ENCODE assay signal across 8 cellular contexts in the genomic region with DNA sequence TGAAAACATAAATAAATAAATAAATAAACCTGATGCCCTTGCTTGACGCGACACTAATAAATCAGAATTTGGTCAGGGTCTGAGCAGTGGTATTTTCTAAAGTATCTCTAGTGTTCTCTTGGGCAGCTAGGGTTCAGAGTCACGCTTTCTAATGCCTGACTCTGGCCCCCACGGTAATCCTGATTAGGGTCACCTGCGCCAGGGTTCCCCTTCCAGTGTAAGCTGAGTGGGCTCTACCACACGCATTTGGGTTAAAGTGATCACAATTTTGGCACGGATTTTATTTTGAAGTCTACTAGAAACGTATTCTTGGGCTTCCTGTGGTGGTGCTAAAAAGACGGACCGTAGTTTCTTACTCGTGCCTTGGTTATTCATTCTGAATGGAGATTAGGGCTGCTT. TPM values are rescaled to one million over a fixed set of nuclear protein-coding genes. Genes with fewer than 3 reads are reported as not detected.
DNase-seq lines count a peak whose midpoint lies in the region; ATAC-seq and TF ChIP-seq lines count a peak whose summit lies in the region.

No MANE protein-coding gene starts in this region.

- H3K9me3 Mint-ChIP-seq in CD8-positive, alpha-beta T cell = no peaks in the 10 kb centered on the region
- H3K9me3 Mint-ChIP-seq in activated naive CD8-positive, alpha-beta T cell treated with anti-CD3 and anti-CD28 coated beads for 36 hours = no peaks in the 10 kb centered on the region

- whole genome bisulfite sequencing in tibial nerve, 2 donors = 2 to 4% methylated on average over 11 of the region's 11 CpGs

- peak overlapping the region; percentile 84 for H3K4me3 ChIP-seq in CD8-positive, alpha-beta T cell (ENCODE audit: low read depth, low read length)
- peak overlapping the region; percentile 61 to 90 (median 75) for H3K4me3 ChIP-seq in tibial nerve

- peak overlapping the region; percentile 99 for H3K4me3 Mint-ChIP-seq in CD8-positive, alpha-beta T cell
- peak overlapping the region; percentile 99 for H3K4me3 Mint-ChIP-seq in activated naive CD8-positive, alpha-beta T cell treated with anti-CD3 and anti-CD28 coated beads for 36 hours

- peak overlapping the region; percentile 86 for H3K27ac ChIP-seq in CD8-positive, alpha-beta T cell (ENCODE audit: low read depth, low read length)
- H3K27ac ChIP-seq in tibial nerve = peak overlapping the region; percentile 63 to 89 (median 87)

- CTCF ChIA-PET in CD8-positive, alpha-beta T cell (lab: Charles Lee) = interaction anchor here (1.8 to 5.5 kb wide), 2 partner anchors 12 to 22 kb away, joined by 6 to 42 read pairs; no protein-coding TSS in a partner anchor

- peaks cover 31% of the 10 kb centered on the region for H3K4me1 Mint-ChIP-seq in CD8-positive, alpha-beta T cell (ENCODE audit: low read depth)
- peaks cover 23% of the 10 kb centered on the region for H3K4me1 Mint-ChIP-seq in activated naive CD8-positive, alpha-beta T cell treated with anti-CD3 and anti-CD28 coated beads for 36 hours

- peak; percentile 2 for ATAC-seq in CD8-positive, alpha-beta T cell
- ATAC-seq in HG03039 (IDR thresholded peaks at IDR 0.05; ENCODE audit: unreplicated experiment) (peak; percentile 4), left lobe of liver (peak; percentile 10)

- H3K27ac Mint-ChIP-seq in CD8-positive, alpha-beta T cell = peak overlapping the region; percentile 99
- peak overlapping the region; percentile 97 for H3K27ac Mint-ChIP-seq in activated naive CD8-positive, alpha-beta T cell treated with anti-CD3 and anti-CD28 coated beads for 36 hours

- peaks cover 25% of the 10 kb centered on the region for H3K4me1 ChIP-seq in CD8-positive, alpha-beta T cell (ENCODE audit: insufficient read depth, low read length)
- H3K4me1 ChIP-seq in tibial nerve = peaks cover 0 to 25% (median 12%) of the 10 kb centered on the region in 4 donors

- POLR2A ChIA-PET in CD8-positive, alpha-beta T cell (lab: Charles Lee) = interaction anchor here (0.6 to 1.7 kb wide), 6 partner anchors 12 to 802 kb away, joined by 3 to 8 read pairs (median 4); a partner anchor contains a TSS

- peaks cover 8% of the 10 kb centered on the region for H3K36me3 ChIP-seq in CD8-positive, alpha-beta T cell (ENCODE audit: insufficient read depth, low read length)
- H3K36me3 ChIP-seq in tibial nerve = peaks cover 0 to 36% (median 6%) of the 10 kb centered on the region in 3 donors

- no peak for TF ChIP-seq POLR2A in tibial nerve (IDR thresholded peaks at IDR 0.05)

- H3K9me3 ChIP-seq in CD8-positive, alpha-beta T cell (ENCODE audit: low read length) = no peaks in the 10 kb centered on the region
- H3K9me3 ChIP-seq in tibial nerve = no peaks in the 10 kb centered on the region

- no peak for TF ChIP-seq EP300 in tibial nerve (IDR thresholded peaks at IDR 0.05)

- intact Hi-C loops in CD8-positive, alpha-beta T cell (cut with DNase I, micrococcal nuclease) = loop anchor here (1.0 to 5.0 kb wide), 6 partner anchors 110 to 802 kb away; a partner anchor contains a TSS

- no peaks in the 10 kb centered on the region for H3K27me3 Mint-ChIP-seq in CD8-positive, alpha-beta T cell (ENCODE audit: low read depth)
- H3K27me3 Mint-ChIP-seq in activated naive CD8-positive, alpha-beta T cell treated with anti-CD3 and anti-CD28 coated beads for 36 hours = no peaks in the 10 kb centered on the region

- TF ChIP-seq CTCF in CD8-positive, alpha-beta T cell (IDR thresholded peaks at IDR 0.05) = no peak
- no peak for TF ChIP-seq CTCF in tibial nerve (IDR thresholded peaks at IDR 0.05)

- no peak for DNase-seq in CD8-positive, alpha-beta T cell
- peak; percentile 1 for DNase-seq in activated naive CD8-positive, alpha-beta T cell treated with anti-CD3 and anti-CD28 coated beads for 36 hours
- no peak for DNase-seq in left lobe of liver (ENCODE audit: low spot score)
- DNase-seq in tibial nerve (ENCODE audit: low spot score in 2 of 2) = no peak
- no peak for DNase-seq in DMS153 treated with DMSO at 0.1 percent for 48 hours (lab: John Stamatoyannopoulos, UW; ENCODE audit: unreplicated experiment)
- DNase-seq in kidney glomerular epithelial cell (lab: John Stamatoyannopoulos, UW) = no peak
- no peak for DNase-seq in stimulated activated CD8-positive, alpha-beta memory T cell treated with anti-CD3 and anti-CD28 coated beads, Interleukin-4, amount 100 ng/mL, for 48 hours

- no peaks in the 10 kb centered on the region for H3K27me3 ChIP-seq in CD8-positive, alpha-beta T cell (ENCODE audit: insufficient read depth, low read length)
- no peaks in the 10 kb centered on the region for H3K27me3 ChIP-seq in tibial nerve

- H3K36me3 Mint-ChIP-seq in CD8-positive, alpha-beta T cell = peaks cover 33% of the 10 kb centered on the region
- H3K36me3 Mint-ChIP-seq in activated naive CD8-positive, alpha-beta T cell treated with anti-CD3 and anti-CD28 coated beads for 36 hours = peaks cover 9% of the 10 kb centered on the region

RNA-seq across cellular contexts. Expression of a gene that starts 0.7 kb away (rescaled TPM):
- 10 to 100 TPM; 12.6 to 14.3 TPM for total RNA-seq in CD8-positive, alpha-beta T cell
- 10 to 100 TPM; 69.7 to 73.9 TPM for total RNA-seq in activated naive CD8-positive, alpha-beta T cell treated with anti-CD3 and anti-CD28 coated beads for 36 hours
- 18.2 TPM for total RNA-seq in left lobe of liver
- total RNA-seq in tibial nerve = 10 to 100 TPM; 27.6 to 40.4 (median 36.9) TPM
